In the genomic region with DNA sequence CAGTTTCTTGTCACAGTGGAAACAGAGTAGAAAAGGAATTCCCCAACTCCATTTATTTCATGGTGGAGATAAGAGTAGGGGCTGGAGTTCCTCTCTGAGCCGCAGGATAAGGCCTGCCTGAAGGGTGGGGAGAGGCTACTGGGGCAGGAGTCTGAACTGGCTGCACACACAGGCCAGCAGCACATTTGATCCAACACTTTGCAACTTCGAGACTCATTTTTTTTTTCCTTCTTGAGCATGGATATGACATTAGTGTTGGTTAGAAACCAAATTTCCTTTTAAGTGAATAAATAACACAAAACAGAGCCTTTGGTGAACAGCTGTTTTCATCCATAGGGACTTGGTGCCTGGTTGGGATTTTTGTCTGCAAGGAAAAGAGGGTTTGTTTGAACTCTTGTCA, we compare ENCODE assay signal across 21 cellular contexts.
A peak's percentile ranks its signal among the peaks of the same experiment; 100 is the strongest.
DNase-seq lines count a peak whose midpoint lies in the region; ATAC-seq and TF ChIP-seq lines count a peak whose summit lies in the region.
"Had no signal": no experiment of that assay in that cellular context is flagged by ENCODE, and none has a peak within 500 bp of the region (broad histone marks: within the 10 kb centered on the region; RNA-seq: fewer than 3 reads in every experiment).

No MANE protein-coding gene starts in this region.

- no peak overlapping the region for H3K4me3 ChIP-seq in liver (ENCODE audit: low read depth in 1 of 3, low read length in 3 of 3)
- no peak overlapping the region for H3K4me3 ChIP-seq in right lobe of liver
- H3K4me3 ChIP-seq in left lung: no peak overlapping the region
- no peak overlapping the region for H3K4me3 ChIP-seq in stomach
- H3K4me3 ChIP-seq: A549, GM12878, GM23338 had no signal

- CTCF ChIA-PET in activated CD8-positive, alpha-beta T cell treated with anti-CD3 and anti-CD28 coated beads, Interleukin-2, amount 10 ng/mL, durations not matched to agents 7 days and 5 days (lab: Charles Lee): no interaction called here

- H3K9me3 ChIP-seq in liver (ENCODE audit: control insufficient read depth in 4 of 4, low read length in 3 of 4) (peaks cover 0 to 10% (median under 1%) of the 10 kb centered on the region in 4 donors), right lobe of liver (peaks cover 0 to 6% (median 0%) of the 10 kb centered on the region in 4 donors), left lung (peaks cover 0 to 9% of the 10 kb centered on the region in 2 donors), stomach (peaks cover 3 to 13% (median 6%) of the 10 kb centered on the region in 4 donors)

- H3K27ac ChIP-seq in liver (ENCODE audit: low read depth in 1 of 2, low read length in 2 of 2) (peak overlapping the region in 1 of 2 donors; percentile 47), right lobe of liver (no peak overlapping the region), left lung (peak overlapping the region in 1 of 2 donors; percentile 9), stomach (peak overlapping the region in 4 of 5 donors; percentile 15 to 69 (median 61))
- H3K27ac ChIP-seq: A549, RWPE1 had no signal

- H3K4me3 Mint-ChIP-seq in activated CD8-positive, alpha-beta T cell treated with anti-CD3 and anti-CD28 coated beads, Interleukin-2, amount 10 ng/mL, durations not matched to agents 7 days and 5 days: no peak overlapping the region
- H3K4me3 Mint-ChIP-seq: CD4-positive, alpha-beta T cell; GM23338; IgD-negative memory B cell had no signal

- H3K27me3 ChIP-seq in liver (ENCODE audit: control insufficient read depth in 4 of 4, insufficient read depth in 4 of 4, low read length in 3 of 4) (no peaks in the 10 kb centered on the region), right lobe of liver (no peaks in the 10 kb centered on the region), left lung (peaks cover 0 to 41% of the 10 kb centered on the region in 2 donors), stomach (no peaks in the 10 kb centered on the region)

- TF ChIP-seq RAD21 in liver (IDR thresholded peaks at IDR 0.05): peak in 1 of 2 donors; percentile 10

- WGBS in liver: 77% methylated on average over 2 of the region's 2 CpGs
- WGBS in right lobe of liver (ENCODE audit: insufficient coverage, low coverage, low lambda C conversion rate, missing lambda C conversion rate): 72% methylated on average over 2 of the region's 2 CpGs
- WGBS in stomach, 5 donors: 52 to 63% (median 58%) methylated on average over 2 of the region's 2 CpGs

- H3K4me1 Mint-ChIP-seq in activated CD8-positive, alpha-beta T cell treated with anti-CD3 and anti-CD28 coated beads, Interleukin-2, amount 10 ng/mL, durations not matched to agents 7 days and 5 days (ENCODE audit: low read depth): peaks cover 18% of the 10 kb centered on the region
- H3K4me1 Mint-ChIP-seq: GM23338 had no signal

- ATAC-seq in right lobe of liver (no peak), left lung (peak; percentile 26), HG03439 (IDR thresholded peaks at IDR 0.05; ENCODE audit: unreplicated experiment) (no peak)
- no peak for ATAC-seq in activated CD8-positive, alpha-beta T cell treated with anti-CD3 and anti-CD28 coated beads, Interleukin-2, amount 10 ng/mL, durations not matched to agents 7 days and 5 days
- ATAC-seq: A549, GM12878, HCT116, PC-3 had no signal

- no peak for TF ChIP-seq CTCF in liver (IDR thresholded peaks at IDR 0.05; ENCODE audit: low read depth, low read length, missing input control)
- TF ChIP-seq CTCF in right lobe of liver (IDR thresholded peaks at IDR 0.05): no peak
- no peak for TF ChIP-seq CTCF in left lung (IDR thresholded peaks at IDR 0.05)
- TF ChIP-seq CTCF in stomach (IDR thresholded peaks at IDR 0.05): no peak

- DNase-seq in right lobe of liver (no peak), left lung (no peak), stomach (no peak), RKO (ENCODE audit: low spot score) (no peak)
- no peak for DNase-seq in activated CD8-positive, alpha-beta T cell treated with anti-CD3 and anti-CD28 coated beads, Interleukin-2, amount 10 ng/mL, durations not matched to agents 7 days and 5 days
- DNase-seq: CD4-positive, alpha-beta T cell; GF-D8; Karpas-422; NCI-H1436; NCI-H1930; NCI-H226; NCI-H524 treated with DMSO at 0.1 percent for 48 hours; PC-3 had no signal

- H3K4me1 ChIP-seq in liver (ENCODE audit: control insufficient read depth in 4 of 4, insufficient read depth in 4 of 4, low read length in 3 of 4): no peaks in the 10 kb centered on the region
- no peaks in the 10 kb centered on the region for H3K4me1 ChIP-seq in right lobe of liver
- H3K4me1 ChIP-seq in left lung: peaks cover 3 to 9% of the 10 kb centered on the region in 2 donors
- H3K4me1 ChIP-seq in stomach: peaks cover 5 to 36% (median 19%) of the 10 kb centered on the region in 4 donors

- H3K9me3 Mint-ChIP-seq in activated CD8-positive, alpha-beta T cell treated with anti-CD3 and anti-CD28 coated beads, Interleukin-2, amount 10 ng/mL, durations not matched to agents 7 days and 5 days (ENCODE audit: insufficient read depth): peaks cover 14% of the 10 kb centered on the region

- peaks cover 51% of the 10 kb centered on the region for H3K27me3 Mint-ChIP-seq in activated CD8-positive, alpha-beta T cell treated with anti-CD3 and anti-CD28 coated beads, Interleukin-2, amount 10 ng/mL, durations not matched to agents 7 days and 5 days (ENCODE audit: low read depth)

- POLR2A ChIA-PET in activated CD8-positive, alpha-beta T cell treated with anti-CD3 and anti-CD28 coated beads, Interleukin-2, amount 10 ng/mL, durations not matched to agents 7 days and 5 days (lab: Charles Lee): no interaction called here

- no peak overlapping the region for H3K27ac Mint-ChIP-seq in activated CD8-positive, alpha-beta T cell treated with anti-CD3 and anti-CD28 coated beads, Interleukin-2, amount 10 ng/mL, durations not matched to agents 7 days and 5 days
- H3K27ac Mint-ChIP-seq: CD4-positive, alpha-beta T cell; GM23338; IgD-negative memory B cell had no signal

- intact Hi-C loops in right lobe of liver (cut with DNase I): no loop called here
- intact Hi-C loops in left lung (cut with DNase I): no loop called here
- intact Hi-C loops in stomach (cut with DNase I; ENCODE audit: low total_unique reads): no loop called here

- peaks cover 23% of the 10 kb centered on the region for H3K36me3 Mint-ChIP-seq in activated CD8-positive, alpha-beta T cell treated with anti-CD3 and anti-CD28 coated beads, Interleukin-2, amount 10 ng/mL, durations not matched to agents 7 days and 5 days (ENCODE audit: low read depth)

- H3K36me3 ChIP-seq in liver (ENCODE audit: control insufficient read depth in 4 of 4, insufficient read depth in 3 of 4, low read depth in 1 of 4, low read length in 3 of 4): peaks cover 0 to 3% (median 1%) of the 10 kb centered on the region in 4 donors
- no peaks in the 10 kb centered on the region for H3K36me3 ChIP-seq in right lobe of liver
- H3K36me3 ChIP-seq in left lung: no peaks in the 10 kb centered on the region
- H3K36me3 ChIP-seq in stomach: peaks cover 0 to 9% (median 0%) of the 10 kb centered on the region in 4 donors

- TF ChIP-seq POLR2A in right lobe of liver (IDR thresholded peaks at IDR 0.05): no peak
- TF ChIP-seq POLR2A in stomach (IDR thresholded peaks at IDR 0.05): no peak

- TF ChIP-seq EP300 in stomach (IDR thresholded peaks at IDR 0.05): no peak

- no peak overlapping the region for H3K9ac ChIP-seq in liver (ENCODE audit: low read depth in 1 of 2, low read length in 2 of 2)

TF ChIP-seq in liver, 16 proteins besides CTCF, POLR2A, EP300 and RAD21:
- TF ChIP-seq YY1 (IDR thresholded peaks at IDR 0.05) (no peak), ZBTB33 (IDR thresholded peaks at IDR 0.05) (no peak), NR2F2 (IDR thresholded peaks at IDR 0.05) (peak; percentile 59), SP1 (IDR thresholded peaks at IDR 0.05) (peak; percentile 14)
- TF ChIP-seq, protein P1, sequence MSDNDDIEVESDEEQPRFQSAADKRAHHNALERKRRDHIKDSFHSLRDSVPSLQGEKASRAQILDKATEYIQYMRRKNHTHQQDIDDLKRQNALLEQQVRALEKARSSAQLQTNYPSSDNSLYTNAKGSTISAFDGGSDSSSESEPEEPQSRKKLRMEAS (IDR thresholded peaks at IDR 0.05): no peak
TF ChIP-seq in liver: peak in this region for 2.

Comparison
In these comparisons a context has a peak if more than half of its experiments do, and no peak if none do; other contexts are left out.
1. H3K27ac ChIP-seq: peak in stomach (4 of 5); none in right lobe of liver (0 of 3).